Comparison of ENCODE assay signal across 18 cellular contexts in the genomic region with DNA sequence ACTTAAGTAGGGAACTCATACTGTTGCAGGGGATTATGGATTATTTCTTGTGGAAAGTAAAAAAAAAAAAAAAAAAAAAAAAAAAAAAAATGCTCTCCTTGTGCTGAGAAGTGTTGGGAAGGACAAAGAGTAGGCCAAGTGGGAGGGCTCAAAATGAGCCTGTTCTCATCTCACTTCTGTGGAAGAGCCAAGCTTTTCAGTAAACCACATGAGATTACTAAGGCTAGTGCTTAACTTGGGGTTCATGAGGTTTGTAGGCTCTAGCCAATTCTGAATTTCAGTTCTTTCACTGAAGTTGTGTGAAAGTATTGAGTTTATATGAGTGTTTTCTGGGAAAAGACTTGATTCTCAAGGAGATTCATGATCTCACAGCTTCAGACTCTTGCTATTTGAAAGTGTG. TPM values are rescaled to one million over a fixed set of nuclear protein-coding genes. Genes with fewer than 3 reads are reported as not detected.
DNase-seq lines count a peak whose midpoint lies in the region.
"Had no signal": no experiment of that assay in that cellular context is flagged by ENCODE, and none has a peak within 500 bp of the region (broad histone marks: within the 10 kb centered on the region; RNA-seq: fewer than 3 reads in every experiment).

No MANE protein-coding gene starts in this region.

- H3K9me3 Mint-ChIP-seq in activated CD4-positive, alpha-beta T cell treated with anti-CD3 and anti-CD28 coated beads, Interleukin-2, amount 10 ng/mL, durations not matched to agents 7 days and 5 days = no peaks in the 10 kb centered on the region

- H3K4me2 ChIP-seq in mesenchymal stem cell (ENCODE audit: low read length, poor library complexity, severe bottlenecking) = no peak overlapping the region

- H3K9ac ChIP-seq in mesenchymal stem cell (ENCODE audit: low read length) = no peak overlapping the region

- no peaks in the 10 kb centered on the region for H3K9me3 ChIP-seq in mesenchymal stem cell (ENCODE audit: control insufficient read depth, low read length)

- no peaks in the 10 kb centered on the region for H3K79me1 ChIP-seq in mesenchymal stem cell (replicated peaks; ENCODE audit: low read length, poor library complexity, severe bottlenecking)

- no peak overlapping the region for H4K8ac ChIP-seq in mesenchymal stem cell (ENCODE audit: low read length)

- no peak overlapping the region for H4K91ac ChIP-seq in mesenchymal stem cell (ENCODE audit: low read length)

- H2BK15ac ChIP-seq in mesenchymal stem cell (ENCODE audit: low read depth, poor library complexity, severe bottlenecking) = no peak overlapping the region

- no peak overlapping the region for H3K4ac ChIP-seq in mesenchymal stem cell (ENCODE audit: low read depth in 1 of 2, low read length in 2 of 2)

- H2BK5ac ChIP-seq in mesenchymal stem cell (ENCODE audit: low read depth, low read length, poor library complexity, severe bottlenecking) = no peak overlapping the region

- peak overlapping the region; percentile 28 for H3K27ac ChIP-seq in mesenchymal stem cell (ENCODE audit: low read length, poor library complexity, severe bottlenecking)

- peaks cover 2% of the 10 kb centered on the region for H3K4me1 ChIP-seq in mesenchymal stem cell (ENCODE audit: control insufficient read depth, insufficient read depth, low read depth, low read length)

- POLR2A ChIA-PET in activated CD4-positive, alpha-beta T cell treated with anti-CD3 and anti-CD28 coated beads, Interleukin-2, amount 10 ng/mL, durations not matched to agents 7 days and 5 days (lab: Charles Lee) = no interaction called here

- no peaks in the 10 kb centered on the region for H3K27me3 Mint-ChIP-seq in activated CD4-positive, alpha-beta T cell treated with anti-CD3 and anti-CD28 coated beads, Interleukin-2, amount 10 ng/mL, durations not matched to agents 7 days and 5 days
- H3K27me3 Mint-ChIP-seq: B cell had no signal

- H2BK120ac ChIP-seq in mesenchymal stem cell (ENCODE audit: low read depth, low read length) = no peak overlapping the region

- H3K27ac Mint-ChIP-seq in activated CD4-positive, alpha-beta T cell treated with anti-CD3 and anti-CD28 coated beads, Interleukin-2, amount 10 ng/mL, durations not matched to agents 7 days and 5 days = peak overlapping the region; percentile 72

- no peaks in the 10 kb centered on the region for H3K36me3 ChIP-seq in mesenchymal stem cell (ENCODE audit: control insufficient read depth in 1 of 2, insufficient read depth in 2 of 2, low read depth in 1 of 2, low read length in 2 of 2)

- no peak overlapping the region for H3K18ac ChIP-seq in mesenchymal stem cell (ENCODE audit: low read depth in 1 of 2, low read length in 2 of 2)

- H3K4me3 Mint-ChIP-seq in activated CD4-positive, alpha-beta T cell treated with anti-CD3 and anti-CD28 coated beads, Interleukin-2, amount 10 ng/mL, durations not matched to agents 7 days and 5 days = no peak overlapping the region
- H3K4me3 Mint-ChIP-seq: B cell; CD4-positive, CD25-positive, alpha-beta regulatory T cell had no signal

- no peak overlapping the region for H2BK12ac ChIP-seq in mesenchymal stem cell (ENCODE audit: low read length in 2 of 2)

- H2AFZ ChIP-seq in mesenchymal stem cell (ENCODE audit: low read depth, low read length) = no peak overlapping the region

- no peak overlapping the region for H2AK5ac ChIP-seq in mesenchymal stem cell (ENCODE audit: low read length, severe bottlenecking)

- no peaks in the 10 kb centered on the region for H3K27me3 ChIP-seq in mesenchymal stem cell (ENCODE audit: control insufficient read depth in 1 of 2, insufficient read depth in 1 of 2, low read length in 2 of 2)

- H3K4me3 ChIP-seq in mesenchymal stem cell (ENCODE audit: insufficient read depth in 1 of 2, low read depth in 1 of 2, low read length in 2 of 2) = no peak overlapping the region

- DNase-seq in activated CD4-positive, alpha-beta T cell treated with anti-CD3 and anti-CD28 coated beads, Interleukin-2, amount 10 ng/mL, durations not matched to agents 7 days and 5 days = no peak
- no peak for DNase-seq in activated CD4-positive, alpha-beta T cell treated with anti-CD3 and anti-CD28 coated beads, Interleukin-2, amount 50 U/mL, for 48 hours
- DNase-seq in SK-MEL-5 (ENCODE audit: low read depth, low spot score) (peak; percentile 13), mesenchymal stem cell (no peak), SKM-1 treated with dmso at 0.1 percent for 144 hours (lab: John Stamatoyannopoulos, UW; ENCODE audit: unreplicated experiment) (no peak), iPS-NIHi7 (ENCODE audit: extremely low spot score) (no peak), NCI-H526 treated with DMSO at 0.1 percent for 48 hours (lab: John Stamatoyannopoulos, UW) (no peak)
- DNase-seq: CD4-positive, CD25-positive, alpha-beta regulatory T cell; DMS53; EL; GOT3; NCI-H1694 treated with DMSO at 0.1 percent for 48 hours; NCI-H226; NCI-H524 treated with DMSO at 0.1 percent for 48 hours; PC-3; RPMI8226; SHP77 treated with DMSO at 0.1 percent for 48 hours had no signal

- H3K4me1 Mint-ChIP-seq in activated CD4-positive, alpha-beta T cell treated with anti-CD3 and anti-CD28 coated beads, Interleukin-2, amount 10 ng/mL, durations not matched to agents 7 days and 5 days = peaks cover 42% of the 10 kb centered on the region

- H3K36me3 Mint-ChIP-seq in activated CD4-positive, alpha-beta T cell treated with anti-CD3 and anti-CD28 coated beads, Interleukin-2, amount 10 ng/mL, durations not matched to agents 7 days and 5 days (ENCODE audit: low read depth) = no peaks in the 10 kb centered on the region
- H3K36me3 Mint-ChIP-seq: CD4-positive, CD25-positive, alpha-beta regulatory T cell had no signal

- no peak overlapping the region for H3K23ac ChIP-seq in mesenchymal stem cell (ENCODE audit: low read length in 2 of 2)

- CTCF ChIA-PET in activated CD4-positive, alpha-beta T cell treated with anti-CD3 and anti-CD28 coated beads, Interleukin-2, amount 10 ng/mL, durations not matched to agents 7 days and 5 days (lab: Charles Lee) = no interaction called here

- in situ Hi-C loops in SK-MEL-5 (cut with HindIII; ENCODE audit: low pct_unique_long_range_greater_than_20kb, low sequenced_read_pairs) = no loop called here

- no peak overlapping the region for H3K14ac ChIP-seq in mesenchymal stem cell (ENCODE audit: low read length in 2 of 2)

RNA-seq across cellular contexts. Expression of a gene that starts 23.0 kb away (rescaled TPM):
- total RNA-seq in activated CD4-positive, alpha-beta T cell treated with anti-CD3 and anti-CD28 coated beads, Interleukin-2, amount 10 ng/mL, durations not matched to agents 7 days and 5 days = 10 to 100 TPM; 56.3 to 57.6 TPM
- total RNA-seq in SK-MEL-5 (2014; rRNA removed; shearing (Covaris generic)) = 22.3 and 23.8 TPM in 2 replicates
- polyA plus RNA-seq in SK-MEL-5 (2015; cell fraction: cytosol; rRNA removed) = 17.1 and 19.5 TPM in 2 replicates
- 30.7 and 53.0 TPM in 2 replicates for polyA plus RNA-seq in SK-MEL-5 (2015; cell fraction: nucleus; rRNA removed)
- polyA plus RNA-seq in mesenchymal stem cell (2013, experiment 1 of 2) = 6.0 TPM
- polyA plus RNA-seq in mesenchymal stem cell (2013, experiment 2 of 2) = 5.7 TPM
